8 cellular contexts compared by ENCODE assay signal in the genomic region with DNA sequence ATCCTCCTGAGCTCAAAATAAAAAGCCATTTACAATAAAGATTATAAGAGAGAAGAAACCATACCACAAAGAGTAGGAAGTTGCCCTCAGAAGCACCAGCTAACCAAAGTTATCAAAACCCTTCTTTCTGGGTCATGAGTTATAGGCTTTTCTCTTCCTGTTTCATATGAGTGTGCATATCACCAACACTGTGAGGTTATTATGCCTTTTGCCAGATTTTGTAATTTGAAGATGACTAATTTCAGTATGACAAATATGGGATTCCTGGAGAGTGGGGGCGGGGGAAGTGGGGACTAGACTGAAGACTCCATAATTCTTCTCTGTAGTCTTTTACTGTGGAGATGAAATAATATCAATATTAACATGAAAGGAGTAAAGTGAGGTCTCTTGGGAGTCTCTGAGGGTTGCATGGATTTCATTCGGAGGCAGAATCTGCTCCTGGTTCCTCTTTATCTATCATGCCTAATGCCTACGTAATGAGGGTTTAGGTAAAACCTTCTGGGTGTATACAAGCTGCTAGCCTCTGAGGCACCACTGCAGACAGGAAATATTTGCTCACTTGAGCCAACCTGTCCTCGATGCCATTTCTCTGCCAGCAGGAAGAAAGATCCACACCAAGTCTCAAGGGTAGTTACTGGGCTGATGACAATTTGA. TPM values are rescaled to one million over a fixed set of nuclear protein-coding genes. Genes with fewer than 3 reads are reported as not detected.
A peak's percentile ranks its signal among the peaks of the same experiment; 100 is the strongest.
DNase-seq lines count a peak whose midpoint lies in the region; ATAC-seq and TF ChIP-seq lines count a peak whose summit lies in the region.

No MANE protein-coding gene starts in this region.

- DNase-seq in GM03348 (ENCODE audit: low spot score) (peak; percentile 67), activated T-helper 1 cell treated with Interleukin-2 at 50 U/mL for 16 hours (ENCODE audit: low read depth) (peak; percentile 18), HUDEP-2 (lab: John Stamatoyannopoulos, UW; ENCODE audit: unreplicated experiment in 76 of 76) (no peak), epidermal melanocyte (ENCODE audit: insufficient read length, low spot score) (no peak)
- DNase-seq in stimulated activated CD4-positive, alpha-beta T cell treated with anti-CD3 and anti-CD28 coated beads, Interleukin-15, amount 100 ng/mL, for 48 hours (ENCODE audit: low read depth in 2 of 2): peak; percentile 57 to 65

- H3K36me3 ChIP-seq in OCI-LY1 (ENCODE audit: insufficient read depth, low read length) (peaks cover 30% of the 10 kb centered on the region), gastroesophageal sphincter (peaks cover 0 to 20% of the 10 kb centered on the region in 2 donors)

- H3K9me3 ChIP-seq in OCI-LY1 (ENCODE audit: low read length) (no peaks in the 10 kb centered on the region), gastroesophageal sphincter (no peaks in the 10 kb centered on the region)

- peaks cover 55% of the 10 kb centered on the region for H3K79me2 ChIP-seq in OCI-LY1 (ENCODE audit: insufficient read depth, low read length)

- H4K20me1 ChIP-seq in OCI-LY1 (ENCODE audit: insufficient read depth, low read length): no peaks in the 10 kb centered on the region

- H3K9me2 ChIP-seq in OCI-LY1 (ENCODE audit: low read depth, low read length): no peaks in the 10 kb centered on the region

- H3K4me2 ChIP-seq in OCI-LY1 (ENCODE audit: low read length): peak overlapping the region; percentile 95

- no peak overlapping the region for H2AFZ ChIP-seq in OCI-LY1 (ENCODE audit: low read length)

- H3F3A ChIP-seq in OCI-LY1 (ENCODE audit: insufficient read depth, low read length): 0 out of 2 replicates have a peak, but pooled peaks cover 3% of the 10 kb centered on the region

- H3K4me1 ChIP-seq in OCI-LY1 (ENCODE audit: insufficient read depth, low read length, severe bottlenecking): peaks cover 52% of the 10 kb centered on the region
- peaks cover 4 to 64% (median 10%) of the 10 kb centered on the region in 3 donors for H3K4me1 ChIP-seq in gastroesophageal sphincter

- no peak for TF ChIP-seq POLR2A in gastroesophageal sphincter (IDR thresholded peaks at IDR 0.05)

- ATAC-seq in HG02610 (IDR thresholded peaks at IDR 0.05; ENCODE audit: unreplicated experiment) (peak; percentile 27), gastroesophageal sphincter (peak; percentile 29)

- TF ChIP-seq EP300 in gastroesophageal sphincter (IDR thresholded peaks at IDR 0.05): no peak

- H3K9ac ChIP-seq in OCI-LY1 (ENCODE audit: low read length): peak overlapping the region; percentile 92

- H3K27ac ChIP-seq in OCI-LY1 (ENCODE audit: low read depth, low read length, poor library complexity, severe bottlenecking) (peak overlapping the region; percentile 99), gastroesophageal sphincter (peak overlapping the region; percentile 61 to 99 (median 92))

- 40% methylated on average over 2 to 3 of the region's 4 CpGs for WGBS in gastroesophageal sphincter (ENCODE audit: low coverage in 1 of 2), 2 donors

- peak overlapping the region; percentile 73 for H3K4me3 ChIP-seq in OCI-LY1 (ENCODE audit: low read depth, low read length, poor library complexity, severe bottlenecking)
- no peak overlapping the region for H3K4me3 ChIP-seq in gastroesophageal sphincter

- TF ChIP-seq CTCF in OCI-LY1 (IDR thresholded peaks at IDR 0.05; ENCODE audit: low read length) (no peak), gastroesophageal sphincter (IDR thresholded peaks at IDR 0.05) (no peak)

- H3K27me3 ChIP-seq in OCI-LY1 (ENCODE audit: insufficient read depth, low read length): no peaks in the 10 kb centered on the region
- H3K27me3 ChIP-seq in gastroesophageal sphincter: no peaks in the 10 kb centered on the region

RNA-seq across cellular contexts. Expression of a gene that starts 2.1 kb away (rescaled TPM):
- total RNA-seq in gastroesophageal sphincter: 1 to 10 TPM; 4.7 to 5.4 (median 5.3) TPM

RNA-seq across cellular contexts. Expression of a gene that starts 5.3 kb away (rescaled TPM):
- 10 to 100 TPM; 64.9 to 94.8 (median 89.7) TPM for total RNA-seq in gastroesophageal sphincter

RNA-seq across cellular contexts. Expression of a gene that starts 48.9 kb away (rescaled TPM):
- total RNA-seq in gastroesophageal sphincter: 1 to 10 TPM; 1.2 to 2.4 (median 1.6) TPM

Comparison
In these comparisons a context has a peak if more than half of its experiments do, and no peak if none do; other contexts are left out.
1. DNase-seq: peak in GM03348 (single experiment), activated T-helper 1 cell treated with Interleukin-2 at 50 U/mL for 16 hours (single experiment) and stimulated activated CD4-positive, alpha-beta T cell treated with anti-CD3 and anti-CD28 coated beads, Interleukin-15, amount 100 ng/mL, for 48 hours (2 of 2); none in HUDEP-2 (0 of 76) and epidermal melanocyte (single experiment).